In genomic region chrX:52261125-52261462, GRCh38 we compare ENCODE assay signal across 8 cellular contexts.
DNase-seq lines count a peak whose midpoint lies in the region; ATAC-seq and TF ChIP-seq lines count a peak whose summit lies in the region.

No MANE protein-coding gene starts in this region.

- TF ChIP-seq EP300 in suprapubic skin (IDR thresholded peaks at IDR 0.05): no peak

- H3K4me3 ChIP-seq in iPS DF 6.9 (ENCODE audit: low read length) (peak overlapping the region; percentile 97; the same call in 1 of the 2 replicates), suprapubic skin (peak overlapping the region; percentile 55)

- H3K9me3 ChIP-seq in iPS DF 6.9 (ENCODE audit: control insufficient read depth, insufficient read depth, low read length): no peaks in the 10 kb centered on the region
- H3K9me3 ChIP-seq in suprapubic skin: no peaks in the 10 kb centered on the region

- peaks cover 12% of the 10 kb centered on the region for H3K27me3 Mint-ChIP-seq in activated T-cell treated with anti-CD3 and anti-CD28 coated beads, Interleukin-2, amount 50 U/mL, for 4 hours (ENCODE audit: low read depth)
- peaks cover 2% of the 10 kb centered on the region; the same call in 1 of the 2 replicates for H3K27me3 Mint-ChIP-seq in WTC11 (ENCODE audit: low read depth)

- CTCF ChIA-PET in WTC11 (lab: Charles Lee): interaction anchor here (0.6 to 1.4 kb wide), 7 partner anchors 10 to 1112 kb away, joined by 3 to 7 read pairs (median 3); no protein-coding TSS in a partner anchor

- H3K4me3 Mint-ChIP-seq in activated T-cell treated with anti-CD3 and anti-CD28 coated beads, Interleukin-2, amount 50 U/mL, for 4 hours: peak overlapping the region; percentile 93
- peak overlapping the region; percentile 89 for H3K4me3 Mint-ChIP-seq in WTC11

- no peak for TF ChIP-seq POLR2A in suprapubic skin (IDR thresholded peaks at IDR 0.05)

- no CpG with 5 or more reads among the region's 2 CpGs for WGBS in iPS DF 6.9 (ENCODE audit: insufficient coverage, insufficient read length)
- 8% methylated on average over 2 of the region's 2 CpGs for WGBS in suprapubic skin

- H3K27ac ChIP-seq in iPS DF 6.9 (ENCODE audit: low read length): no peak overlapping the region
- H3K27ac ChIP-seq in suprapubic skin: no peak overlapping the region

- H3K36me3 Mint-ChIP-seq in activated T-cell treated with anti-CD3 and anti-CD28 coated beads, Interleukin-2, amount 50 U/mL, for 4 hours (ENCODE audit: insufficient read depth): no peaks in the 10 kb centered on the region
- no peaks in the 10 kb centered on the region for H3K36me3 Mint-ChIP-seq in WTC11

- POLR2A ChIA-PET in WTC11 (lab: Charles Lee): no interaction called here

- no peak for TF ChIP-seq CTCF in WTC11 (IDR thresholded peaks at IDR 0.05)
- TF ChIP-seq CTCF in suprapubic skin (IDR thresholded peaks at IDR 0.05): no peak

- peaks cover 9% of the 10 kb centered on the region for H3K4me1 Mint-ChIP-seq in activated T-cell treated with anti-CD3 and anti-CD28 coated beads, Interleukin-2, amount 50 U/mL, for 4 hours (ENCODE audit: low read depth)
- peaks cover 17% of the 10 kb centered on the region for H3K4me1 Mint-ChIP-seq in WTC11

- ATAC-seq in activated T-cell treated with anti-CD3 and anti-CD28 coated beads, Interleukin-2, amount 50 U/mL, for 4 hours: no peak
- no peak for ATAC-seq in WTC11

- H3K36me3 ChIP-seq in iPS DF 6.9 (ENCODE audit: control insufficient read depth, insufficient read depth, low read length): no peaks in the 10 kb centered on the region
- H3K36me3 ChIP-seq in suprapubic skin: no peaks in the 10 kb centered on the region

- peak overlapping the region; percentile 49; the same call in 1 of the 2 replicates for H3K27ac Mint-ChIP-seq in WTC11

- H3K27me3 ChIP-seq in iPS DF 6.9 (ENCODE audit: control insufficient read depth, insufficient read depth, low read length) (no peaks in the 10 kb centered on the region), suprapubic skin (no peaks in the 10 kb centered on the region)

- H3K9me3 Mint-ChIP-seq in activated T-cell treated with anti-CD3 and anti-CD28 coated beads, Interleukin-2, amount 50 U/mL, for 4 hours: no peaks in the 10 kb centered on the region
- no peaks in the 10 kb centered on the region for H3K9me3 Mint-ChIP-seq in WTC11

- H3K4me1 ChIP-seq in iPS DF 6.9 (ENCODE audit: control insufficient read depth, insufficient read depth, low read length) (no peaks in the 10 kb centered on the region), suprapubic skin (no peaks in the 10 kb centered on the region)

- no peak for DNase-seq in activated T-cell treated with anti-CD3 and anti-CD28 coated beads, Interleukin-2, amount 50 U/mL, for 4 hours
- DNase-seq in activated T-cell treated with anti-CD3 and anti-CD28 coated beads for 4 hours: no peak
- DNase-seq in WTC11 (ENCODE audit: low spot score): no peak
- no peak for DNase-seq in iPS DF 6.9 (ENCODE audit: low read depth, low spot score)
- no peak for DNase-seq in suprapubic skin (ENCODE audit: low spot score in 2 of 2)
- DNase-seq in NCI-H2171 treated with DMSO at 0.1 percent for 48 hours (lab: John Stamatoyannopoulos, UW): no peak
- DNase-seq in HCEC 1CT: no peak
- no peak for DNase-seq in NCI-H1105 (lab: John Stamatoyannopoulos, UW)

TF ChIP-seq in WTC11, 78 proteins besides CTCF, POLR2A, EP300 and RAD21 (continues in another document):
- no peak for TF ChIP-seq ZNF396 (CRISPR knock-in tag; IDR thresholded peaks at IDR 0.05; ENCODE audit: borderline replicate concordance)
- no peak for TF ChIP-seq ZBTB43 (CRISPR knock-in tag; IDR thresholded peaks at IDR 0.05)
- TF ChIP-seq ATF1 (CRISPR knock-in tag; IDR thresholded peaks at IDR 0.05): no peak
- no peak for TF ChIP-seq E2F5 (CRISPR knock-in tag; IDR thresholded peaks at IDR 0.05)
- TF ChIP-seq ZNF138 (CRISPR knock-in tag; conservative IDR thresholded peaks at IDR 0.05): no peak
- TF ChIP-seq ZNF671 (CRISPR knock-in tag; IDR thresholded peaks at IDR 0.05): no peak
- no peak for TF ChIP-seq USF1 (CRISPR knock-in tag; IDR thresholded peaks at IDR 0.05)
- TF ChIP-seq ZNF317 (CRISPR knock-in tag; IDR thresholded peaks at IDR 0.05; ENCODE audit: borderline replicate concordance, low read depth): no peak
- no peak for TF ChIP-seq CREM (CRISPR knock-in tag; IDR thresholded peaks at IDR 0.05)
- no peak for TF ChIP-seq HMGXB4 (CRISPR knock-in tag; IDR thresholded peaks at IDR 0.05)
- TF ChIP-seq MYBL2 (CRISPR knock-in tag; IDR thresholded peaks at IDR 0.05): no peak
- no peak for TF ChIP-seq JAZF1 (CRISPR knock-in tag; IDR thresholded peaks at IDR 0.05)
- no peak for TF ChIP-seq ZNF281 (CRISPR knock-in tag; IDR thresholded peaks at IDR 0.05)
- TF ChIP-seq E2F4 (CRISPR knock-in tag; IDR thresholded peaks at IDR 0.05; ENCODE audit: borderline replicate concordance, low read depth): no peak
- TF ChIP-seq CDX4 (CRISPR knock-in tag; IDR thresholded peaks at IDR 0.05; ENCODE audit: borderline replicate concordance): no peak
